ENCODE assay signal across 15 cellular contexts in genomic region chr20:34324541-34324940, GRCh38.
"Had no signal": no experiment of that assay in that cellular context is flagged by ENCODE, and none has a peak within 500 bp of the region (broad histone marks: within the 10 kb centered on the region; RNA-seq: fewer than 3 reads in every experiment).

No MANE protein-coding gene starts in this region.

- H3K27me3 ChIP-seq: brain microvascular endothelial cell, foreskin keratinocyte, left lung, sigmoid colon, SJSA1 had no signal

- H3K36me3 Mint-ChIP-seq: activated naive CD8-positive, alpha-beta T cell had no signal

- H3K27ac Mint-ChIP-seq: activated CD4-positive, alpha-beta T cell treated with anti-CD3 and anti-CD28 coated beads, Interleukin-2, amount 10 ng/mL, durations not matched to agents 24 days and 14 days; activated naive CD8-positive, alpha-beta T cell had no signal

- DNase-seq: activated CD4-positive, alpha-beta T cell treated with anti-CD3 and anti-CD28 coated beads, Interleukin-2, amount 10 ng/mL, durations not matched to agents 24 days and 14 days; activated effector memory CD4-positive, alpha-beta T cell treated with Interleukin-2 at 50 U/mL for 16 hours; amygdala; brain microvascular endothelial cell; cerebellar nuclear complex; foreskin keratinocyte; left lung; mesenchymal stem cell; psoas muscle; sigmoid colon; stimulated activated CD4-positive, alpha-beta T cell treated with anti-CD3 and anti-CD28 coated beads, Interleukin-2, amount 100 ng/mL, for 24 hours; stimulated activated naive CD4-positive, alpha-beta T cell treated with Interleukin-2 at 50 U/mL for 16 hours; WERI-Rb-1 had no signal

- H3K9me3 Mint-ChIP-seq: activated CD4-positive, alpha-beta T cell treated with anti-CD3 and anti-CD28 coated beads, Interleukin-2, amount 10 ng/mL, durations not matched to agents 24 days and 14 days had no signal

- H3K4me3 Mint-ChIP-seq: activated CD4-positive, alpha-beta T cell treated with anti-CD3 and anti-CD28 coated beads, Interleukin-2, amount 10 ng/mL, durations not matched to agents 24 days and 14 days; activated naive CD8-positive, alpha-beta T cell had no signal

- H3K9me3 ChIP-seq: left lung, psoas muscle, sigmoid colon, SJSA1 had no signal

- H3K4me3 ChIP-seq: left lung, psoas muscle, sigmoid colon, SJSA1 had no signal

- ATAC-seq: foreskin keratinocyte, left lung, psoas muscle had no signal

- H3K4me1 ChIP-seq: left lung, psoas muscle, sigmoid colon, SJSA1 had no signal

- H3K36me3 ChIP-seq: brain microvascular endothelial cell, left lung, sigmoid colon, SJSA1, WERI-Rb-1 had no signal

- H3K27ac ChIP-seq: brain microvascular endothelial cell, foreskin keratinocyte, left lung, psoas muscle, sigmoid colon, SJSA1, WERI-Rb-1 had no signal

- H3K4me1 Mint-ChIP-seq: activated CD4-positive, alpha-beta T cell treated with anti-CD3 and anti-CD28 coated beads, Interleukin-2, amount 10 ng/mL, durations not matched to agents 24 days and 14 days had no signal
